ENCODE assay signal across 16 cellular contexts in genomic region chr15:38528279-38528678, GRCh38. TPM values are rescaled to one million over a fixed set of nuclear protein-coding genes. Genes with fewer than 3 reads are reported as not detected.
DNase-seq lines count a peak whose midpoint lies in the region; ATAC-seq and TF ChIP-seq lines count a peak whose summit lies in the region.
"Had no signal": no experiment of that assay in that cellular context is flagged by ENCODE, and none has a peak within 500 bp of the region (broad histone marks: within the 10 kb centered on the region; RNA-seq: fewer than 3 reads in every experiment).

No MANE protein-coding gene starts in this region.

- no peak for DNase-seq in CD4-positive, alpha-beta T cell
- DNase-seq in HFFc6 = peak; percentile 80
- peak; percentile 78 for DNase-seq in amniotic epithelial cell (ENCODE audit: low read depth)
- no peak for DNase-seq in left lung
- DNase-seq in left ventricle myocardium inferior = no peak
- DNase-seq in esophagus muscularis mucosa (ENCODE audit: extremely low spot score) = no peak
- DNase-seq: activated CD4-positive, alpha-beta T cell treated with anti-CD3 and anti-CD28 coated beads for 4 hours; COR-L47; heart left ventricle; NCI-H446; substantia nigra had no signal

- no peak overlapping the region for H3K4me3 Mint-ChIP-seq in CD4-positive, alpha-beta T cell
- peak overlapping the region; percentile 12 for H3K4me3 Mint-ChIP-seq in HFFc6
- H3K4me3 Mint-ChIP-seq: neural progenitor cell had no signal

- no peaks in the 10 kb centered on the region for H3K9me3 Mint-ChIP-seq in CD4-positive, alpha-beta T cell
- H3K9me3 Mint-ChIP-seq in HFFc6 = no peaks in the 10 kb centered on the region
- H3K9me3 Mint-ChIP-seq: neural progenitor cell had no signal

- intact Hi-C loops in CD4-positive, alpha-beta T cell (cut with DNase I, micrococcal nuclease) = loop anchor here in 1 of 2 experiments (5.0 kb wide), 1 partner anchor 34 kb away; the partner anchor contains the start of gene RASGRP1
- intact Hi-C loops in left lung (cut with DNase I) = loop anchor here in 1 of 2 donors (10.0 kb wide), 1 partner anchor 57 kb away; no protein-coding TSS in a partner anchor
- intact Hi-C loops in left ventricle myocardium inferior (cut with micrococcal nuclease) = no loop called here
- intact Hi-C loops in esophagus muscularis mucosa (cut with DNase I) = no loop called here

- H3K36me3 Mint-ChIP-seq in CD4-positive, alpha-beta T cell (ENCODE audit: low read depth) = peaks cover 96% of the 10 kb centered on the region
- H3K36me3 Mint-ChIP-seq in HFFc6 (ENCODE audit: low read depth) = peaks cover 5% of the 10 kb centered on the region; the same call in 1 of the 2 replicates

- H3K36me3 ChIP-seq in left lung (no peaks in the 10 kb centered on the region), left ventricle myocardium inferior (no peaks in the 10 kb centered on the region), esophagus muscularis mucosa (no peaks in the 10 kb centered on the region)
- H3K36me3 ChIP-seq: adrenal gland, heart left ventricle, neural progenitor cell had no signal

- no peaks in the 10 kb centered on the region for H3K27me3 ChIP-seq in CD4-positive, alpha-beta T cell (ENCODE audit: control insufficient read depth, insufficient read depth, low read length)
- no peaks in the 10 kb centered on the region for H3K27me3 ChIP-seq in left lung
- peaks cover 8% of the 10 kb centered on the region for H3K27me3 ChIP-seq in left ventricle myocardium inferior (ENCODE audit: low read depth)
- H3K27me3 ChIP-seq in esophagus muscularis mucosa = no peaks in the 10 kb centered on the region
- H3K27me3 ChIP-seq: adrenal gland, heart left ventricle, neural progenitor cell had no signal

- no peaks in the 10 kb centered on the region for H3K9me3 ChIP-seq in CD4-positive, alpha-beta T cell (ENCODE audit: control insufficient read depth, low read length)
- H3K9me3 ChIP-seq in left lung (no peaks in the 10 kb centered on the region), left ventricle myocardium inferior (replicated peaks) (no peaks in the 10 kb centered on the region), esophagus muscularis mucosa (no peaks in the 10 kb centered on the region)
- H3K9me3 ChIP-seq: adrenal gland, heart left ventricle had no signal

- H3K4me1 ChIP-seq in left lung = no peaks in the 10 kb centered on the region
- no peaks in the 10 kb centered on the region for H3K4me1 ChIP-seq in left ventricle myocardium inferior
- no peaks in the 10 kb centered on the region for H3K4me1 ChIP-seq in esophagus muscularis mucosa
- H3K4me1 ChIP-seq: adrenal gland, heart left ventricle, neural progenitor cell had no signal

- TF ChIP-seq EP300 in esophagus muscularis mucosa (IDR thresholded peaks at IDR 0.05) = no peak

- H3K4me3 ChIP-seq in left lung = no peak overlapping the region
- no peak overlapping the region for H3K4me3 ChIP-seq in left ventricle myocardium inferior
- H3K4me3 ChIP-seq in esophagus muscularis mucosa = no peak overlapping the region
- H3K4me3 ChIP-seq: adrenal gland, heart left ventricle, neural progenitor cell, skin epidermis had no signal

- no peak for TF ChIP-seq CTCF in CD4-positive, alpha-beta T cell (IDR thresholded peaks at IDR 0.05)
- TF ChIP-seq CTCF in HFFc6 (IDR thresholded peaks at IDR 0.05) = no peak
- no peak for TF ChIP-seq CTCF in left lung (IDR thresholded peaks at IDR 0.05)
- no peak for TF ChIP-seq CTCF in left ventricle myocardium inferior (IDR thresholded peaks at IDR 0.05; ENCODE audit: borderline replicate concordance)
- TF ChIP-seq CTCF in esophagus muscularis mucosa (IDR thresholded peaks at IDR 0.05) = no peak

- H3K4me1 Mint-ChIP-seq in CD4-positive, alpha-beta T cell (ENCODE audit: low read depth) = peaks cover 94% of the 10 kb centered on the region
- H3K4me1 Mint-ChIP-seq in HFFc6 (ENCODE audit: low read depth) = peaks cover 67% of the 10 kb centered on the region

- peak overlapping the region; percentile 80 for H3K27ac Mint-ChIP-seq in CD4-positive, alpha-beta T cell
- peak overlapping the region; percentile 34 for H3K27ac Mint-ChIP-seq in HFFc6
- H3K27ac Mint-ChIP-seq: neural progenitor cell had no signal

- POLR2A ChIA-PET in CD4-positive, alpha-beta T cell (lab: Charles Lee) = no interaction called here

- WGBS in esophagus muscularis mucosa = 89% methylated on average over 1 of the region's 1 CpG

- no peak for TF ChIP-seq POLR2A in esophagus muscularis mucosa (IDR thresholded peaks at IDR 0.05; ENCODE audit: low read depth)

- CTCF ChIA-PET in CD4-positive, alpha-beta T cell (lab: Charles Lee) = no interaction called here

- no peak overlapping the region for H3K27ac ChIP-seq in CD4-positive, alpha-beta T cell (ENCODE audit: low read depth, low read length)
- H3K27ac ChIP-seq in left lung (no peak overlapping the region), left ventricle myocardium inferior (replicated peaks) (no peak overlapping the region), esophagus muscularis mucosa (replicated peaks in 1 of 4) (no peak overlapping the region)
- H3K27ac ChIP-seq: adrenal gland, heart left ventricle, neural progenitor cell, skin epidermis had no signal

- ATAC-seq in CD4-positive, alpha-beta T cell (ENCODE audit: poor library complexity) = no peak
- ATAC-seq in left lung (peak; percentile 27), HG03442 (IDR thresholded peaks at IDR 0.05; ENCODE audit: unreplicated experiment) (no peak)
- ATAC-seq: HCT116, heart left ventricle had no signal

- H3K27me3 Mint-ChIP-seq in CD4-positive, alpha-beta T cell = no peaks in the 10 kb centered on the region
- H3K27me3 Mint-ChIP-seq in HFFc6 (ENCODE audit: insufficient read depth) = no peaks in the 10 kb centered on the region; the same call in none of the 2 replicates

RNA-seq across cellular contexts. Expression of gene RASGRP1, which starts 36.3 kb away (rescaled TPM):
- total RNA-seq in CD4-positive, alpha-beta T cell = 10 to 100 TPM; 66.6 to 69.7 TPM
- total RNA-seq in HFFc6 (2021; fragmentation: NEBNext Ultra II Directional; extraction: Animal tissue kit (Norgen Biotek cat#: 25700)) = under 1 TPM; 0.14 to 0.59 (median 0.37) TPM
- total RNA-seq in left lung (10 to 100 TPM in 1 of 2 donors, 1 to 10 TPM in 1; 3.3 to 19.2 TPM), left ventricle myocardium inferior (0.44 TPM), esophagus muscularis mucosa (under 1 TPM; 0.29 to 0.99 (median 0.66) TPM)

Comparison
In these comparisons a context has a peak if more than half of its experiments do, and no peak if none do; other contexts are left out.
1. DNase-seq: peak in HFFc6 (single experiment) and amniotic epithelial cell (single experiment); none in CD4-positive, alpha-beta T cell (0 of 10), left lung (0 of 2), left ventricle myocardium inferior (single experiment) and esophagus muscularis mucosa (single experiment).